In the genomic region with DNA sequence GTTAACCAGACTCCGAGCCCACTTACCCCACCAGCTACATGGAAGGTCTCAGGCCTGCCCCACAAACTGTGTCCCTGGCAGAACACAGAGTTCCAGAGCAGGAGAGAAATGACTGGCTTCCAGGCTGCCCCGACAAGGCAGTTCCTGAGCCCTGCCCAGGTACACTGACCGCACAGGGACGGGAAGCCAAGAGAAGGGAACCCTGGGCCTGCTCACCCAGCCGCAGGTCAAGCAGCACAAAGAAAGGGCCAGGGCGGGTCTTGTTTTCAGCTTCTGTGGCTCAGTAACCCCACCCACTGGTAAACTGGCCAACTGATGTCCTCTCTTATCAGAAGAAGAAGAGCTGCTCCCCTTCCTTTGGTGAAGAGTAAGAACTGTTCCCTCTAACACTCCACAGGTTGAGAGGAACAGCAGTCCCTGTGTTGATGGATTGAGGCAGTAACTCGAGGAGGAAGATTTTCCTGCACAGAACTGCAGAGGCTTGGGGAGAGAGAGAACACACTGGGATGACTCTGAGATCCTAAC, we compare ENCODE assay signal across 1 cellular context.
TF ChIP-seq lines count a peak whose summit lies in the region.

No MANE protein-coding gene starts in this region.

TF ChIP-seq in K562, 482 proteins besides CTCF, POLR2A, EP300 and RAD21 (continued from another document and continues in another):
- TF ChIP-seq, protein P1, sequence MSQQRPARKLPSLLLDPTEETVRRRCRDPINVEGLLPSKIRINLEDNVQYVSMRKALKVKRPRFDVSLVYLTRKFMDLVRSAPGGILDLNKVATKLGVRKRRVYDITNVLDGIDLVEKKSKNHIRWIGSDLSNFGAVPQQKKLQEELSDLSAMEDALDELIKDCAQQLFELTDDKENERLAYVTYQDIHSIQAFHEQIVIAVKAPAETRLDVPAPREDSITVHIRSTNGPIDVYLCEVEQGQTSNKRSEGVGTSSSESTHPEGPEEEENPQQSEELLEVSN (IDR thresholded peaks at IDR 0.05; ENCODE audit: borderline replicate concordance in 1 of 2, extremely low read depth in 1 of 2, insufficient read depth in 1 of 2, insufficient read length in 1 of 2, low read depth in 1 of 2, low read length in 1 of 2, poor library complexity in 1 of 2, severe bottlenecking in 1 of 2), result no peak
- TF ChIP-seq, protein P2, sequence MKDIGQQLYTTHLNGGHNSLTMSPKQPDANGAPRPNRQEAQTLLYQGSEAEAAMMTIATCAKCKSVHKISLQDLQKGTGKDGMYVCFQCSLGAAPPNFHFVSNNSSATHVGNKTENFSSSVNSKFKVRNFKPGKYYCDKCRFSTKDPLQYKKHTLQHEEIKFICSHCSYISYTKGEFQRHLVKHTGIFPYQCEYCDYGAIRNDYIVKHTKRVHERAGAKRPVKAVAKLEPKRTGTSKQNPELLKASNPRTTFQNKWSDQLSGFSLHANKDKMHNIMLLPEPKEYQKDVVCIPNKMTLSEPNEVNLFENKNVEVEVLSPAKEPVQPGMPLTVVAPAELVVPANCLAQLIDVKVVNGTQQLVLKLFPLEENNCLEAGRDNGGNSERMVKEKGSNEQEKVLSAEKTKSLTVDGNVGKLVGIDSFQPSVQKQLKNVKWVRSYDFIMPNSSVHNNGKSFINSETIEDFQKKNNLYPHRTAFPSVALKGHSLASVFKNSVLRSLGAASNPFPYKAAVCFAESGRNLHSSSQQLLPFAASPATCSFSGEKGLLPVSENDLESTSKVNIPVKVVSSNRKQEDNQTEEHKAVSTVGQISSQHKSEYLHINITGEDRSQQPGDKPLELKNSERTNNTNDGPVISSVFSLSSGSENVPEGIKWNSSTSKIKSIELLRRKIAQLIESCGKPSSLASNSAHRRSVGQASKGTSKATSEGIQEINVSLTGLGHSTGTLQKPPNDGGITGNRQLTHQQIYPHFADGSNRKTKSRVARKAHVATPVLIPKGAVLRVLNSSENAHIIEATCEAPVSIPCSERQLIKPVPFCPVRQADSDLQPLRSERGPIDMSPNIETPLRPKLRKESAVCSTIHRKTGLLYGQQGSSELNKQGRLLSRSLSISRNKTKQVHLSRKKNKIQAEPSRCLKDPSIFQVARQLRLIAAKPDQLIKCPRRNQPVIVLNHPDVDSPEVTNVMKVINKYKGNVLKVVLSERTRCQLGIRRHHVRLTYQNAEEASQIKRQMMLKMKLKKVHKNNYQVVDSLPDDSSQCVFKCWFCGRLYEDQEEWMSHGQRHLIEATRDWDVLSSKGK (CRISPR knock-in tag; IDR thresholded peaks at IDR 0.05), result no peak
- TF ChIP-seq HIVEP1 (CRISPR knock-in tag; IDR thresholded peaks at IDR 0.05), result no peak
- TF ChIP-seq ZBTB11 (CRISPR knock-in tag; IDR thresholded peaks at IDR 0.05), result 0 out of 6 replicates have a peak, but pooled peaks of 1 of the 3 experiments have one; percentile 29
- TF ChIP-seq HDAC2 (IDR thresholded peaks at IDR 0.05), result no peak
- no peak for TF ChIP-seq IRF2 (CRISPR knock-in tag; IDR thresholded peaks at IDR 0.05)
- TF ChIP-seq MIER1 (IDR thresholded peaks at IDR 0.05; ENCODE audit: low read depth), result no peak
- TF ChIP-seq ELF1 (tag; IDR thresholded peaks at IDR 0.05), result no peak
- TF ChIP-seq, protein P3, sequence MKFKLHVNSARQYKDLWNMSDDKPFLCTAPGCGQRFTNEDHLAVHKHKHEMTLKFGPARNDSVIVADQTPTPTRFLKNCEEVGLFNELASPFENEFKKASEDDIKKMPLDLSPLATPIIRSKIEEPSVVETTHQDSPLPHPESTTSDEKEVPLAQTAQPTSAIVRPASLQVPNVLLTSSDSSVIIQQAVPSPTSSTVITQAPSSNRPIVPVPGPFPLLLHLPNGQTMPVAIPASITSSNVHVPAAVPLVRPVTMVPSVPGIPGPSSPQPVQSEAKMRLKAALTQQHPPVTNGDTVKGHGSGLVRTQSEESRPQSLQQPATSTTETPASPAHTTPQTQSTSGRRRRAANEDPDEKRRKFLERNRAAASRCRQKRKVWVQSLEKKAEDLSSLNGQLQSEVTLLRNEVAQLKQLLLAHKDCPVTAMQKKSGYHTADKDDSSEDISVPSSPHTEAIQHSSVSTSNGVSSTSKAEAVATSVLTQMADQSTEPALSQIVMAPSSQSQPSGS (CRISPR knock-in tag; IDR thresholded peaks at IDR 0.05), result no peak
- TF ChIP-seq GATAD2A (IDR thresholded peaks at IDR 0.05), result no peak
- 0 out of 2 replicates have a peak, but pooled peaks have one; percentile 79 for TF ChIP-seq ZBTB17 (CRISPR knock-in tag; IDR thresholded peaks at IDR 0.05)
- no peak for TF ChIP-seq PBX2 (CRISPR knock-in tag; IDR thresholded peaks at IDR 0.05; ENCODE audit: low read depth)
- TF ChIP-seq PBX2 (tag; conservative IDR thresholded peaks at IDR 0.05; ENCODE audit: low read depth), result no peak
- peak; percentile 74; the same call in 1 of the 2 replicates for TF ChIP-seq NFXL1 (CRISPR knock-in tag; IDR thresholded peaks at IDR 0.05)
- no peak for TF ChIP-seq U2AF1 (optimal IDR thresholded peaks at IDR 0.05; ENCODE audit: low read depth, low read length)
- no peak for TF ChIP-seq ZFP91 (CRISPR knock-in tag; IDR thresholded peaks at IDR 0.05)
- no peak for TF ChIP-seq JUND (IDR thresholded peaks at IDR 0.05; ENCODE audit: borderline replicate concordance, low read depth, low read length)
- TF ChIP-seq JUND (tag; IDR thresholded peaks at IDR 0.05; ENCODE audit: borderline replicate concordance, low read depth, low read length), result 0 out of 3 replicates have a peak, but pooled peaks have one; percentile 12
- TF ChIP-seq BCOR (IDR thresholded peaks at IDR 0.05), result no peak
- TF ChIP-seq MTA3 (IDR thresholded peaks at IDR 0.05; ENCODE audit: borderline replicate concordance), result peak; percentile 67; the same call in 1 of the 2 replicates
- 0 out of 2 replicates have a peak, but pooled peaks have one; percentile 30 for TF ChIP-seq ATF7 (IDR thresholded peaks at IDR 0.05)
- no peak for TF ChIP-seq SIN3A (IDR thresholded peaks at IDR 0.05; ENCODE audit: borderline replicate concordance in 2 of 2, control insufficient read depth in 1 of 2, low read depth in 2 of 2, low read length in 2 of 2)
- no peak for TF ChIP-seq NELFE (IDR thresholded peaks at IDR 0.05; ENCODE audit: insufficient read depth, insufficient read length)
- no peak for TF ChIP-seq EZH2 (IDR thresholded peaks at IDR 0.05; ENCODE audit: borderline replicate concordance, low read depth, low read length)
- TF ChIP-seq GATAD2B (IDR thresholded peaks at IDR 0.05; ENCODE audit: borderline replicate concordance), result no peak
- no peak for TF ChIP-seq CCAR2 (IDR thresholded peaks at IDR 0.05; ENCODE audit: low read depth, low read length)
- no peak for TF ChIP-seq ZC3H8 (IDR thresholded peaks at IDR 0.05)
- no peak for TF ChIP-seq CBX8 (IDR thresholded peaks at IDR 0.05; ENCODE audit: borderline replicate concordance, extremely low read depth, low read depth, low read length, poor library complexity, severe bottlenecking)
- 0 out of 2 replicates have a peak, but pooled peaks have one; percentile 17 for TF ChIP-seq POLR2AphosphoS5 (IDR thresholded peaks at IDR 0.05; ENCODE audit: control insufficient read depth, insufficient read depth, low read depth, low read length)
- no peak for TF ChIP-seq E4F1 (CRISPR knock-in tag; IDR thresholded peaks at IDR 0.05; ENCODE audit: borderline replicate concordance)
- TF ChIP-seq DMBX1 (CRISPR knock-in tag; IDR thresholded peaks at IDR 0.05; ENCODE audit: borderline replicate concordance), result peak; percentile 47; the same call in 1 of the 2 replicates
- TF ChIP-seq SMC3 (conservative IDR thresholded peaks at IDR 0.05; ENCODE audit: insufficient read depth, low read depth, low read length), result peak; percentile 56
- 0 out of 2 replicates have a peak, but pooled peaks have one; percentile 34 for TF ChIP-seq NR2C2 (CRISPR knock-in tag; IDR thresholded peaks at IDR 0.05)
- TF ChIP-seq NR2C2 (tag; IDR thresholded peaks at IDR 0.05), result peak; percentile 71
- no peak for TF ChIP-seq KAT2B (IDR thresholded peaks at IDR 0.05; ENCODE audit: low read depth, low read length)
- TF ChIP-seq FOXK1 (CRISPR knock-in tag; IDR thresholded peaks at IDR 0.05; ENCODE audit: borderline replicate concordance), result 0 out of 2 replicates have a peak, but pooled peaks have one; percentile 65
